In genomic region chr12:42076976-42077375, GRCh38 we compare ENCODE assay signal across 31 cellular contexts.
"Had no signal": no experiment of that assay in that cellular context is flagged by ENCODE, and none has a peak within 500 bp of the region (broad histone marks: within the 10 kb centered on the region; RNA-seq: fewer than 3 reads in every experiment).

No MANE protein-coding gene starts in this region.

- H3K36me3 ChIP-seq: brain microvascular endothelial cell, gastrocnemius medialis had no signal

- H3K79me2 ChIP-seq: hepatocyte had no signal

- H2AFZ ChIP-seq: hepatocyte had no signal

- H3K27ac ChIP-seq: brain microvascular endothelial cell, coronary artery, dorsolateral prefrontal cortex, esophagus muscularis mucosa, foreskin keratinocyte, gastrocnemius medialis, heart right ventricle, hepatocyte, VCaP had no signal

- ATAC-seq: activated T-cell treated with anti-CD3 and anti-CD28 coated beads, Interleukin-2, amount 50 U/mL, for 72 hours; foreskin keratinocyte; gastrocnemius medialis; heart right ventricle; T-cell; WTC11 had no signal

- H3K27me3 ChIP-seq: brain microvascular endothelial cell, dorsolateral prefrontal cortex, esophagus muscularis mucosa, foreskin keratinocyte, gastrocnemius medialis, heart right ventricle, hepatocyte had no signal

- H3K4me3 ChIP-seq: coronary artery, dorsolateral prefrontal cortex, esophagus muscularis mucosa, gastrocnemius medialis, heart right ventricle, hepatocyte had no signal

- FAIRE-seq: astrocyte, bronchial epithelial cell had no signal

- H3K4me2 ChIP-seq: hepatocyte had no signal

- DNase-seq: activated CD4-positive, alpha-beta memory T cell treated with anti-CD3 and anti-CD28 coated beads, Interleukin-2, amount 10 ng/mL, durations not matched to agents 7 days and 5 days; activated CD4-positive, alpha-beta T cell treated with anti-CD3 and anti-CD28 coated beads for 1 hour; activated CD4-positive, alpha-beta T cell treated with anti-CD3 and anti-CD28 coated beads for 4 hours; activated CD4-positive, alpha-beta T cell treated with anti-CD3 and anti-CD28 coated beads, Interleukin-2, amount 10 ng/mL, durations not matched to agents 7 days and 5 days; activated CD4-positive, alpha-beta T cell treated with anti-CD3 and anti-CD28 coated beads, Interleukin-2, amount 50 U/mL, for 4 hours; activated CD8-positive, alpha-beta memory T cell treated with anti-CD3 and anti-CD28 coated beads, Interleukin-2, amount 50 U/mL, for 48 hours; activated effector memory CD4-positive, alpha-beta T cell treated with Interleukin-2 at 50 U/mL for 16 hours; activated gamma-delta T cell treated with Interleukin-2 at 50 U/mL for 16 hours; activated naive CD4-positive, alpha-beta T cell treated with anti-CD3 and anti-CD28 coated beads, Interleukin-2, amount 50 U/mL, for 16 hours; activated naive CD4-positive, alpha-beta T cell treated with Interleukin-2 at 50 U/mL for 16 hours; activated T-cell treated with anti-CD3 and anti-CD28 coated beads for 4 hours; activated T-cell treated with anti-CD3 and anti-CD28 coated beads, Interleukin-2, amount 50 U/mL, for 24 hours; activated T-cell treated with anti-CD3 and anti-CD28 coated beads, Interleukin-2, amount 50 U/mL, for 72 hours; amniotic stem cell; anterior cingulate cortex; brain microvascular endothelial cell; dorsolateral prefrontal cortex; effector memory CD4-positive, alpha-beta T cell; endodermal cell; foreskin keratinocyte; gastrocnemius medialis; heart right ventricle; T-cell; T1000 had no signal

- H3K9me3 ChIP-seq: esophagus muscularis mucosa, gastrocnemius medialis, heart right ventricle had no signal

- H3K4me1 ChIP-seq: esophagus muscularis mucosa, foreskin keratinocyte, gastrocnemius medialis, heart right ventricle had no signal
